ENCODE assay signal across 3 cellular contexts in the genomic region with DNA sequence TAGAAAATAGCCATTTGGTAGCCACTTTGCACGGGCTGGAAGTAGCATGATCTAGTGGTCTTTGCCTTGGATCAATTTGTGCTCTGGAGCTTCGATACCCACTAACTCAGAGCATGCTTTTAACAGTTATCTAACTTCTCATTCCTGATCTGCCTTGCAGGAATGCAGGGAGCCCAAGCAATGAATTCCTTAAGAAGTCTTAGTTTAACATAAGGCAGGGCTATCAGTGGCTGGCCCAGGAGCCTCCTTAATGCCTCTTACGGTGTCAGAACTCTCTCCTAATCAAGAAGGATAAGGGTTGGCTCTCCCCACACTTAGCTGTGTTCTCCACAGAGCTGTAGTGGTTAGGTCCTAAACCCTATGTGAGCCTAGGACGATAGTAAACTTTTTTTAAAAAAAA.
TF ChIP-seq lines count a peak whose summit lies in the region.

No MANE protein-coding gene starts in this region.

TF ChIP-seq in IMR-90, 13 proteins besides CTCF, POLR2A, EP300 and RAD21:
- TF ChIP-seq RFX5 (IDR thresholded peaks at IDR 0.05; ENCODE audit: low read depth, low read length), result no peak
- TF ChIP-seq SMC3 (IDR thresholded peaks at IDR 0.05; ENCODE audit: low read depth, low read length), result no peak

TF ChIP-seq in WTC11, 78 proteins besides CTCF, POLR2A, EP300 and RAD21:
- no peak for TF ChIP-seq RELA (CRISPR knock-in tag; IDR thresholded peaks at IDR 0.05; ENCODE audit: borderline replicate concordance)
- no peak for TF ChIP-seq ERG (CRISPR knock-in tag; IDR thresholded peaks at IDR 0.05)
- TF ChIP-seq ZBTB21 (CRISPR knock-in tag; IDR thresholded peaks at IDR 0.05; ENCODE audit: borderline replicate concordance), result no peak
- TF ChIP-seq MLX (CRISPR knock-in tag; IDR thresholded peaks at IDR 0.05), result no peak
- TF ChIP-seq, protein P1, sequence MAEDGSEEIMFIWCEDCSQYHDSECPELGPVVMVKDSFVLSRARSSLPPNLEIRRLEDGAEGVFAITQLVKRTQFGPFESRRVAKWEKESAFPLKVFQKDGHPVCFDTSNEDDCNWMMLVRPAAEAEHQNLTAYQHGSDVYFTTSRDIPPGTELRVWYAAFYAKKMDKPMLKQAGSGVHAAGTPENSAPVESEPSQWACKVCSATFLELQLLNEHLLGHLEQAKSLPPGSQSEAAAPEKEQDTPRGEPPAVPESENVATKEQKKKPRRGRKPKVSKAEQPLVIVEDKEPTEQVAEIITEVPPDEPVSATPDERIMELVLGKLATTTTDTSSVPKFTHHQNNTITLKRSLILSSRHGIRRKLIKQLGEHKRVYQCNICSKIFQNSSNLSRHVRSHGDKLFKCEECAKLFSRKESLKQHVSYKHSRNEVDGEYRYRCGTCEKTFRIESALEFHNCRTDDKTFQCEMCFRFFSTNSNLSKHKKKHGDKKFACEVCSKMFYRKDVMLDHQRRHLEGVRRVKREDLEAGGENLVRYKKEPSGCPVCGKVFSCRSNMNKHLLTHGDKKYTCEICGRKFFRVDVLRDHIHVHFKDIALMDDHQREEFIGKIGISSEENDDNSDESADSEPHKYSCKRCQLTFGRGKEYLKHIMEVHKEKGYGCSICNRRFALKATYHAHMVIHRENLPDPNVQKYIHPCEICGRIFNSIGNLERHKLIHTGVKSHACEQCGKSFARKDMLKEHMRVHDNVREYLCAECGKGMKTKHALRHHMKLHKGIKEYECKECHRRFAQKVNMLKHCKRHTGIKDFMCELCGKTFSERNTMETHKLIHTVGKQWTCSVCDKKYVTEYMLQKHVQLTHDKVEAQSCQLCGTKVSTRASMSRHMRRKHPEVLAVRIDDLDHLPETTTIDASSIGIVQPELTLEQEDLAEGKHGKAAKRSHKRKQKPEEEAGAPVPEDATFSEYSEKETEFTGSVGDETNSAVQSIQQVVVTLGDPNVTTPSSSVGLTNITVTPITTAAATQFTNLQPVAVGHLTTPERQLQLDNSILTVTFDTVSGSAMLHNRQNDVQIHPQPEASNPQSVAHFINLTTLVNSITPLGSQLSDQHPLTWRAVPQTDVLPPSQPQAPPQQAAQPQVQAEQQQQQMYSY (CRISPR knock-in tag; IDR thresholded peaks at IDR 0.05), result no peak
- TF ChIP-seq E2F1 (CRISPR knock-in tag; IDR thresholded peaks at IDR 0.05), result no peak
- TF ChIP-seq, protein P2, sequence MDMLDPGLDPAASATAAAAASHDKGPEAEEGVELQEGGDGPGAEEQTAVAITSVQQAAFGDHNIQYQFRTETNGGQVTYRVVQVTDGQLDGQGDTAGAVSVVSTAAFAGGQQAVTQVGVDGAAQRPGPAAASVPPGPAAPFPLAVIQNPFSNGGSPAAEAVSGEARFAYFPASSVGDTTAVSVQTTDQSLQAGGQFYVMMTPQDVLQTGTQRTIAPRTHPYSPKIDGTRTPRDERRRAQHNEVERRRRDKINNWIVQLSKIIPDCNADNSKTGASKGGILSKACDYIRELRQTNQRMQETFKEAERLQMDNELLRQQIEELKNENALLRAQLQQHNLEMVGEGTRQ (CRISPR knock-in tag; IDR thresholded peaks at IDR 0.05), result no peak

TF ChIP-seq in SK-N-SH treated with all-trans-retinoic acid at 6 μM for 48 hours, 23 proteins besides CTCF, POLR2A, EP300 and RAD21:
- TF ChIP-seq PPARA (CRISPR knock-in tag; IDR thresholded peaks at IDR 0.05; ENCODE audit: borderline replicate concordance), result no peak
- no peak for TF ChIP-seq RARB (CRISPR knock-in tag; IDR thresholded peaks at IDR 0.05)
- no peak for TF ChIP-seq ZFP30 (CRISPR knock-in tag; IDR thresholded peaks at IDR 0.05)
- TF ChIP-seq BACH2 (CRISPR knock-in tag; IDR thresholded peaks at IDR 0.05; ENCODE audit: borderline replicate concordance), result no peak
- TF ChIP-seq OSR1 (CRISPR knock-in tag; IDR thresholded peaks at IDR 0.05), result no peak
- TF ChIP-seq, protein P3, sequence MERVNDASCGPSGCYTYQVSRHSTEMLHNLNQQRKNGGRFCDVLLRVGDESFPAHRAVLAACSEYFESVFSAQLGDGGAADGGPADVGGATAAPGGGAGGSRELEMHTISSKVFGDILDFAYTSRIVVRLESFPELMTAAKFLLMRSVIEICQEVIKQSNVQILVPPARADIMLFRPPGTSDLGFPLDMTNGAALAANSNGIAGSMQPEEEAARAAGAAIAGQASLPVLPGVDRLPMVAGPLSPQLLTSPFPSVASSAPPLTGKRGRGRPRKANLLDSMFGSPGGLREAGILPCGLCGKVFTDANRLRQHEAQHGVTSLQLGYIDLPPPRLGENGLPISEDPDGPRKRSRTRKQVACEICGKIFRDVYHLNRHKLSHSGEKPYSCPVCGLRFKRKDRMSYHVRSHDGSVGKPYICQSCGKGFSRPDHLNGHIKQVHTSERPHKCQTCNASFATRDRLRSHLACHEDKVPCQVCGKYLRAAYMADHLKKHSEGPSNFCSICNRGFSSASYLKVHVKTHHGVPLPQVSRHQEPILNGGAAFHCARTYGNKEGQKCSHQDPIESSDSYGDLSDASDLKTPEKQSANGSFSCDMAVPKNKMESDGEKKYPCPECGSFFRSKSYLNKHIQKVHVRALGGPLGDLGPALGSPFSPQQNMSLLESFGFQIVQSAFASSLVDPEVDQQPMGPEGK (CRISPR knock-in tag; IDR thresholded peaks at IDR 0.05; ENCODE audit: borderline replicate concordance), result no peak
- TF ChIP-seq TSHZ2 (CRISPR knock-in tag; IDR thresholded peaks at IDR 0.05), result no peak
- TF ChIP-seq, protein P4, sequence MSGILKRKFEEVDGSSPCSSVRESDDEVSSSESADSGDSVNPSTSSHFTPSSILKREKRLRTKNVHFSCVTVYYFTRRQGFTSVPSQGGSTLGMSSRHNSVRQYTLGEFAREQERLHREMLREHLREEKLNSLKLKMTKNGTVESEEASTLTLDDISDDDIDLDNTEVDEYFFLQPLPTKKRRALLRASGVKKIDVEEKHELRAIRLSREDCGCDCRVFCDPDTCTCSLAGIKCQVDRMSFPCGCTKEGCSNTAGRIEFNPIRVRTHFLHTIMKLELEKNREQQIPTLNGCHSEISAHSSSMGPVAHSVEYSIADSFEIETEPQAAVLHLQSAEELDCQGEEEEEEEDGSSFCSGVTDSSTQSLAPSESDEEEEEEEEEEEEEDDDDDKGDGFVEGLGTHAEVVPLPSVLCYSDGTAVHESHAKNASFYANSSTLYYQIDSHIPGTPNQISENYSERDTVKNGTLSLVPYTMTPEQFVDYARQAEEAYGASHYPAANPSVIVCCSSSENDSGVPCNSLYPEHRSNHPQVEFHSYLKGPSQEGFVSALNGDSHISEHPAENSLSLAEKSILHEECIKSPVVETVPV (CRISPR knock-in tag; IDR thresholded peaks at IDR 0.05), result no peak
- no peak for TF ChIP-seq ZNF70 (CRISPR knock-in tag; IDR thresholded peaks at IDR 0.05)
- no peak for TF ChIP-seq ZC3H10 (CRISPR knock-in tag; IDR thresholded peaks at IDR 0.05)
- no peak for TF ChIP-seq TCF4 (CRISPR knock-in tag; IDR thresholded peaks at IDR 0.05; ENCODE audit: borderline replicate concordance)
- TF ChIP-seq ARNTL (CRISPR knock-in tag; IDR thresholded peaks at IDR 0.05; ENCODE audit: borderline replicate concordance, low read depth), result no peak
- TF ChIP-seq CSDC2 (CRISPR knock-in tag; IDR thresholded peaks at IDR 0.05), result no peak
- no peak for TF ChIP-seq SNAI2 (CRISPR knock-in tag; IDR thresholded peaks at IDR 0.05)
